ENCODE assay signal across 9 cellular contexts in the genomic region with DNA sequence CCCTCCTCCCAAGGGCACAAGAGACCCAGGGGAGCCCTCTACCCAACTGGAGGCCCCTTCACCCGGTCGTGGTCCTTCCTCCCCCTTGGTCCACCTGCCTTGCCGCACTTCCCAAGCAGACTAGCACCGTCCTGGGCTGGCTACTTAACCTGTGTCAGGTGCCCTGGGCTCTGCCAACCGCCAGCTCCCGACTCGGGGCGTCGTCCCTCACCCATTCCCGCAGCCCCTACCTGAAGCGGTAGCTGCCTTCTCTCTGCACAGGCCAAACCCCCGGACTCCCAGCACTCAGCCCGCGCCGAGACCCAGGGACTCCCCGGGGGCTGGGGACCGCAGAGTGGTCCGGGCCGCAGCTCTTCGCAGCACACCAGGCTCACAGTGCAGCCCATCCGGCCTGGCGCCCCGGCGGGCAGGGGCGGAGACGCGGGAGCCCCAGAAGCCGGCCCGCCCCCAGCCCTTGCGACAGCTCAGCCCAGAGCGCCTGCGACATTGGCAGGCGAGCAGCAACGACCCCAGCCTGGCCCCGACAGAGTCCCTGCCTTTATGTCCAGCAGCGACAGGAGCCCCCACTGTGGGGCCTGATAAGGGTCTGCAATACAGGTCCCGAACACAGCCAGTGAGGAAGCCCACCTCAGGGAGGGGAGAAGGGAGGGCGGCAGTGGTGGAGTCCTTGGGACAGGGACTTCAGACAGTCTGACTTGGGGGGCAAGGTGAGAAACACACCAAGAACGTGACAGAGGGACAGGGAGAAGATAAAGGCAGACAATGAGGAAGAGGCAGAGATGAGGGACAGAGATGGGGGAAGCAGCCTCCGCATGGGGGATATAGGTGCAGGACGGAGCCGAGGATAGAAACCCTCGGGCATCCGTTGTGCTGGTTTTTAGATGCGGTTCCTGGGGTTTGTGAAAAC. TPM values are rescaled to one million over a fixed set of nuclear protein-coding genes. Genes with fewer than 3 reads are reported as not detected.
DNase-seq lines count a peak whose midpoint lies in the region; ATAC-seq, FAIRE-seq and TF ChIP-seq lines count a peak whose summit lies in the region.
"Had no signal": no experiment of that assay in that cellular context is flagged by ENCODE, and none has a peak within 500 bp of the region (broad histone marks: within the 10 kb centered on the region; RNA-seq: fewer than 3 reads in every experiment).

No MANE protein-coding gene starts in this region.

- TF ChIP-seq POLR2A in A549 (IDR thresholded peaks at IDR 0.05; ENCODE audit: low read length), result no peak

- DNase-seq in A549 (ENCODE audit: low read depth in 1 of 2, low spot score in 1 of 2) (no peak), lower lobe of right lung (no peak), NCI-H345 treated with DMSO at 0.1 percent for 48 hours (lab: John Stamatoyannopoulos, UW; ENCODE audit: unreplicated experiment) (no peak), NCI-H446 treated with DMSO at 0.1 percent for 48 hours (lab: John Stamatoyannopoulos, UW) (no peak)
- peak; percentile 8 for DNase-seq in activated T-helper 2 cell treated with anti-CD3 and anti-CD28 coated beads, Interferon-gamma antibody, Interleukin-2, Interleukin-4, amounts not matched to agents 10 μg/mL and 5 μg/mL and 100 μg/mL, durations not matched to agents 14 hours and 24 hours and 36 hours (ENCODE audit: low spot score)

- H3K4me3 ChIP-seq in A549 (no peak overlapping the region), lower lobe of right lung (peak overlapping the region; percentile 28)

- H3K9me3 ChIP-seq in A549 (no peaks in the 10 kb centered on the region), lower lobe of right lung (no peaks in the 10 kb centered on the region)
- H3K9me3 ChIP-seq: breast epithelium had no signal

- no peak for TF ChIP-seq EP300 in A549 (IDR thresholded peaks at IDR 0.05)

- H3K4me2 ChIP-seq in A549, result no peak overlapping the region

- intact Hi-C loops in activated T-helper 2 cell treated with anti-CD3 and anti-CD28 coated beads, Interferon-gamma antibody, Interleukin-2, Interleukin-4, amounts not matched to agents 10 μg/mL and 5 μg/mL and 100 μg/mL, durations not matched to agents 14 hours and 24 hours and 36 hours (cut with micrococcal nuclease), result no loop called here
- intact Hi-C loops in lower lobe of right lung (cut with DNase I), result no loop called here

- H3K27me3 ChIP-seq in lower lobe of right lung (ENCODE audit: low read depth), result peaks cover 14% of the 10 kb centered on the region
- H3K27me3 ChIP-seq: breast epithelium had no signal

- no peak for FAIRE-seq in A549 (lab: Jason Lieb, UNC)

- H3K36me3 Mint-ChIP-seq in activated T-helper 2 cell treated with anti-CD3 and anti-CD28 coated beads, Interferon-gamma antibody, Interleukin-2, Interleukin-4, amounts not matched to agents 10 μg/mL and 5 μg/mL and 100 μg/mL, durations not matched to agents 14 hours and 24 hours and 36 hours (ENCODE audit: low read depth), result no peaks in the 10 kb centered on the region

- POLR2A ChIA-PET in A549 (lab: Yijun Ruan, JAX), result no interaction called here

- CTCF ChIA-PET in A549 (lab: Yijun Ruan, JAX), result interaction anchor here (0.7 to 12.5 kb wide), 18 partner anchors 9 to 259 kb away, joined by 3 to 122 read pairs (median 4); no protein-coding TSS in a partner anchor

- H3K27ac Mint-ChIP-seq in activated T-helper 2 cell treated with anti-CD3 and anti-CD28 coated beads, Interferon-gamma antibody, Interleukin-2, Interleukin-4, amounts not matched to agents 10 μg/mL and 5 μg/mL and 100 μg/mL, durations not matched to agents 14 hours and 24 hours and 36 hours, result no peak overlapping the region

- peaks cover 11% of the 10 kb centered on the region for H3K27me3 Mint-ChIP-seq in activated T-helper 2 cell treated with anti-CD3 and anti-CD28 coated beads, Interferon-gamma antibody, Interleukin-2, Interleukin-4, amounts not matched to agents 10 μg/mL and 5 μg/mL and 100 μg/mL, durations not matched to agents 14 hours and 24 hours and 36 hours (ENCODE audit: low read depth)

- H3K27ac ChIP-seq in A549, result peak overlapping the region; percentile 53 to 83; a peak in 5 of 6 replicates
- H3K27ac ChIP-seq in lower lobe of right lung, result no peak overlapping the region
- H3K27ac ChIP-seq: breast epithelium had no signal

- TF ChIP-seq CTCF in A549 (IDR thresholded peaks at IDR 0.05) (no peak), lower lobe of right lung (IDR thresholded peaks at IDR 0.05) (no peak)

- H3K4me1 ChIP-seq in A549 (peaks cover 4% of the 10 kb centered on the region; the same call in 1 of the 3 replicates), lower lobe of right lung (peaks cover 10% of the 10 kb centered on the region)

- no peak overlapping the region for H3K4me3 Mint-ChIP-seq in activated T-helper 2 cell treated with anti-CD3 and anti-CD28 coated beads, Interferon-gamma antibody, Interleukin-2, Interleukin-4, amounts not matched to agents 10 μg/mL and 5 μg/mL and 100 μg/mL, durations not matched to agents 14 hours and 24 hours and 36 hours (ENCODE audit: low read depth)

- H3K4me1 Mint-ChIP-seq in activated T-helper 2 cell treated with anti-CD3 and anti-CD28 coated beads, Interferon-gamma antibody, Interleukin-2, Interleukin-4, amounts not matched to agents 10 μg/mL and 5 μg/mL and 100 μg/mL, durations not matched to agents 14 hours and 24 hours and 36 hours (ENCODE audit: low read depth), result peaks cover 4% of the 10 kb centered on the region

- ATAC-seq in A549 (peak in 1 of 2 experiments; percentile 17; a peak in 3 of 6 replicates), GM21447 (IDR thresholded peaks at IDR 0.05; ENCODE audit: unreplicated experiment) (peak; percentile 16), lower lobe of right lung (peak in 1 of 2 donors; percentile 7), HG02970 (IDR thresholded peaks at IDR 0.05; ENCODE audit: low FRiP score, unreplicated experiment) (no peak), HG02852 (IDR thresholded peaks at IDR 0.05; ENCODE audit: unreplicated experiment) (no peak)

- TF ChIP-seq RAD21 in A549 (conservative IDR thresholded peaks at IDR 0.05 in 1 of 2, IDR thresholded peaks at IDR 0.05 in 1 of 2), result no peak

- no peaks in the 10 kb centered on the region for H3K9me3 Mint-ChIP-seq in activated T-helper 2 cell treated with anti-CD3 and anti-CD28 coated beads, Interferon-gamma antibody, Interleukin-2, Interleukin-4, amounts not matched to agents 10 μg/mL and 5 μg/mL and 100 μg/mL, durations not matched to agents 14 hours and 24 hours and 36 hours

- H3K36me3 ChIP-seq in lower lobe of right lung, result no peaks in the 10 kb centered on the region
- H3K36me3 ChIP-seq: breast epithelium had no signal

- WGBS in A549 (ENCODE audit: missing lambda C conversion rate), result 72% methylated on average over 32 of the region's 45 CpGs

TF ChIP-seq in A549, 52 proteins besides CTCF, POLR2A, EP300 and RAD21:
- TF ChIP-seq EHMT2 (IDR thresholded peaks at IDR 0.05; ENCODE audit: low read depth) (no peak), POLR2AphosphoS2 (conservative IDR thresholded peaks at IDR 0.05; ENCODE audit: low read length) (no peak), TFCP2L1 (CRISPR knock-in tag; IDR thresholded peaks at IDR 0.05) (no peak), PHF8 (IDR thresholded peaks at IDR 0.05; ENCODE audit: borderline replicate concordance, low read depth) (no peak), HEYL (CRISPR knock-in tag; IDR thresholded peaks at IDR 0.05) (no peak), HOXA7 (CRISPR knock-in tag; IDR thresholded peaks at IDR 0.05) (no peak), SREBF2 (IDR thresholded peaks at IDR 0.05) (no peak), JUN (IDR thresholded peaks at IDR 0.05) (no peak), ZFP36 (IDR thresholded peaks at IDR 0.05; ENCODE audit: borderline replicate concordance, partially characterized antibody) (no peak), CBX2 (IDR thresholded peaks at IDR 0.05; ENCODE audit: borderline replicate concordance, low read depth) (no peak)

RNA-seq across cellular contexts. Expression of a gene that starts 31.0 kb away (rescaled TPM):
- polyA plus RNA-seq in A549 (2011; rRNA removed), result 4.9 and 9.5 TPM in 2 replicates
- polyA plus RNA-seq in A549 (2012; cell fraction: cytosol; rRNA removed), result 1.6 and 2.9 TPM in 2 replicates
- polyA plus RNA-seq in A549 (2012; cell fraction: nucleus; rRNA removed), result 7.3 and 9.9 TPM in 2 replicates
- 7.7 to 11.4 TPM (median 10.6 TPM) in 3 replicates for polyA plus RNA-seq in A549 (2017; fragmentation: RNase III; extraction: RNeasy Plus Mini Kit Qiagen cat#74134 plus additional on column Dnase treatment)
- polyA minus RNA-seq in A549 (2011; rRNA and poly(A)+ RNA removed), result 27.8 and 32.4 TPM in 2 replicates
- 0.46 and 0.91 TPM in 2 replicates for total RNA-seq in activated T-helper 2 cell treated with anti-CD3 and anti-CD28 coated beads, Interferon-gamma antibody, Interleukin-2, Interleukin-4, amounts not matched to agents 10 μg/mL and 5 μg/mL and 100 μg/mL, durations not matched to agents 14 hours and 24 hours and 36 hours
- 505 TPM for total RNA-seq in lower lobe of right lung

RNA-seq across cellular contexts. Expression of a gene that starts 35.2 kb away (rescaled TPM):
- polyA plus RNA-seq in A549 (2011; rRNA removed) (0.04 TPM in 1 of 2 replicates, not detected in the other), A549 (2017; fragmentation: RNase III; extraction: RNeasy Plus Mini Kit Qiagen cat#74134 plus additional on column Dnase treatment) (not detected in 3 replicates)
- not detected in 2 replicates for polyA plus RNA-seq in A549 (2012; cell fraction: cytosol; rRNA removed)
- polyA plus RNA-seq in A549 (2012; cell fraction: nucleus; rRNA removed), result 0.05 TPM in 1 of 2 replicates, not detected in the other
- polyA minus RNA-seq in A549 (2011; rRNA and poly(A)+ RNA removed), result not detected in 2 replicates
- total RNA-seq in activated T-helper 2 cell treated with anti-CD3 and anti-CD28 coated beads, Interferon-gamma antibody, Interleukin-2, Interleukin-4, amounts not matched to agents 10 μg/mL and 5 μg/mL and 100 μg/mL, durations not matched to agents 14 hours and 24 hours and 36 hours, result 0.39 TPM in 1 of 2 replicates, not detected in the other
- total RNA-seq in lower lobe of right lung, result not detected

Comparison
In these comparisons a context has a peak if more than half of its experiments do, and no peak if none do; other contexts are left out.
1. RNA of a gene that starts 31.0 kb away (total RNA-seq): 505 TPM in lower lobe of right lung (single experiment); 0.46 to 0.91 TPM in activated T-helper 2 cell treated with anti-CD3 and anti-CD28 coated beads, Interferon-gamma antibody, Interleukin-2, Interleukin-4, amounts not matched to agents 10 μg/mL and 5 μg/mL and 100 μg/mL, durations not matched to agents 14 hours and 24 hours and 36 hours; every median in the first group is over 100 times any median in the second.